ENCODE assay signal across 27 cellular contexts in genomic region chr3:165283328-165283727, GRCh38.
"Had no signal": no experiment of that assay in that cellular context is flagged by ENCODE, and none has a peak within 500 bp of the region (broad histone marks: within the 10 kb centered on the region; RNA-seq: fewer than 3 reads in every experiment).

No MANE protein-coding gene starts in this region.

- H3K27ac ChIP-seq: coronary artery, dorsolateral prefrontal cortex, epithelial cell of prostate, esophagus squamous epithelium, gastrocnemius medialis, heart right ventricle, left lung, lower lobe of right lung had no signal

- H3K9me3 Mint-ChIP-seq: mesothelial cell of epicardium had no signal

- H3K36me3 Mint-ChIP-seq: mesothelial cell of epicardium had no signal

- H3K27ac Mint-ChIP-seq: mesothelial cell of epicardium had no signal

- H3K4me1 ChIP-seq: esophagus squamous epithelium, gastrocnemius medialis, heart right ventricle, left lung, lower lobe of right lung had no signal

- H3K9me3 ChIP-seq: esophagus squamous epithelium, gastrocnemius medialis, left lung, lower lobe of right lung, mucosa of descending colon had no signal

- DNase-seq: dermis blood vessel endothelial cell; dorsolateral prefrontal cortex; effector CD4-positive, alpha-beta T cell; effector memory CD4-positive, alpha-beta T cell; erythroblast; esophagus squamous epithelium; foreskin fibroblast; foreskin melanocyte; gastrocnemius medialis; glutamatergic neuron; head of caudate nucleus; heart right ventricle; hippocampal formation; left cardiac atrium; left lung; left ventricle myocardium superior; lower lobe of right lung; mesenchymal stem cell; mucosa of descending colon had no signal

- ATAC-seq: esophagus mucosa, gastrocnemius medialis, heart right ventricle, left cardiac atrium, left lung, left ventricle myocardium superior, lower lobe of right lung, mucosa of descending colon had no signal

- H3K36me3 ChIP-seq: esophagus squamous epithelium, gastrocnemius medialis, heart right ventricle, left lung, lower lobe of right lung had no signal

- H3K27me3 ChIP-seq: dorsolateral prefrontal cortex, esophagus squamous epithelium, gastrocnemius medialis, heart right ventricle, left lung had no signal

- FAIRE-seq: colon, endometrium, islet of Langerhans, keratinocyte had no signal

- H3K4me3 Mint-ChIP-seq: mesothelial cell of epicardium had no signal

- H3K4me1 Mint-ChIP-seq: mesothelial cell of epicardium had no signal

- H3K4me3 ChIP-seq: coronary artery, dorsolateral prefrontal cortex, esophagus squamous epithelium, gastrocnemius medialis, heart right ventricle, left lung, lower lobe of right lung, mucosa of descending colon had no signal
